ENCODE assay signal across 1 cellular context in the genomic region with DNA sequence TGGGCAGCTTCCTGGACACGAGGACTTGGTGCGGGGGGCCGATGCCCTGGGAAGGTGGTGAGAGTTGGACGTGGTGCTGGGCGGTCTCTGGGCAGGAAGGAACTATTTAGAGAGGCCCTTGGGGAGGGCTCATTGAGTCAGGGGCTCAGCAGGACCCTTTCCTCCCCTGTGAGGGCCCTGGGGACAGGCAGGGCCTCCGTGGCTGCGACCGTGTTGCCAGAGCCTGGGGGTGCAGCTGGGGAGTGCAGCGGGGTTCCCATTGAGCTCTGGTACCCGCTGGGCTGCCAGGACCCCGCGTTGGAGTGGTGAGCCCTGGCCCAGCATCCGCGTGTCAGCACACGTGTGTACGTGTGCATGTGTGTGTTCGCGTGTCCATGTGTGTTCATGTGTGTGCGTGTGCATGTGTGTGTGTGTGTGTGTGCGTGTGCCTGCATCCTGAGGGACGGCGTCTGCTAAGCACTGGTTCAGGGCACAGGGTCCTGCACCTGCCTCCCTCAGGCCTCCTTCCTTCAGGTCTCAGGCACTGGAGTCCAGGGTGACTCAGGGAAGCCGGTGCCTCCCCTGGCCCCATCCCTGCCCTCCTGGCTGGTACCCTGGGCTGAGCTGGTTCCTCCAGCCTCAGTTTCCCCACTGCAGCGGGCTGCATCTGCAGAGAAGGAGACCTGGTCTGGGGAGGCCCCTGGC.
TF ChIP-seq lines count a peak whose summit lies in the region.

No MANE protein-coding gene starts in this region.

TF ChIP-seq in HCT116, 20 proteins besides CTCF, POLR2A, EP300 and RAD21 (continued from another document):
- TF ChIP-seq, protein P1, sequence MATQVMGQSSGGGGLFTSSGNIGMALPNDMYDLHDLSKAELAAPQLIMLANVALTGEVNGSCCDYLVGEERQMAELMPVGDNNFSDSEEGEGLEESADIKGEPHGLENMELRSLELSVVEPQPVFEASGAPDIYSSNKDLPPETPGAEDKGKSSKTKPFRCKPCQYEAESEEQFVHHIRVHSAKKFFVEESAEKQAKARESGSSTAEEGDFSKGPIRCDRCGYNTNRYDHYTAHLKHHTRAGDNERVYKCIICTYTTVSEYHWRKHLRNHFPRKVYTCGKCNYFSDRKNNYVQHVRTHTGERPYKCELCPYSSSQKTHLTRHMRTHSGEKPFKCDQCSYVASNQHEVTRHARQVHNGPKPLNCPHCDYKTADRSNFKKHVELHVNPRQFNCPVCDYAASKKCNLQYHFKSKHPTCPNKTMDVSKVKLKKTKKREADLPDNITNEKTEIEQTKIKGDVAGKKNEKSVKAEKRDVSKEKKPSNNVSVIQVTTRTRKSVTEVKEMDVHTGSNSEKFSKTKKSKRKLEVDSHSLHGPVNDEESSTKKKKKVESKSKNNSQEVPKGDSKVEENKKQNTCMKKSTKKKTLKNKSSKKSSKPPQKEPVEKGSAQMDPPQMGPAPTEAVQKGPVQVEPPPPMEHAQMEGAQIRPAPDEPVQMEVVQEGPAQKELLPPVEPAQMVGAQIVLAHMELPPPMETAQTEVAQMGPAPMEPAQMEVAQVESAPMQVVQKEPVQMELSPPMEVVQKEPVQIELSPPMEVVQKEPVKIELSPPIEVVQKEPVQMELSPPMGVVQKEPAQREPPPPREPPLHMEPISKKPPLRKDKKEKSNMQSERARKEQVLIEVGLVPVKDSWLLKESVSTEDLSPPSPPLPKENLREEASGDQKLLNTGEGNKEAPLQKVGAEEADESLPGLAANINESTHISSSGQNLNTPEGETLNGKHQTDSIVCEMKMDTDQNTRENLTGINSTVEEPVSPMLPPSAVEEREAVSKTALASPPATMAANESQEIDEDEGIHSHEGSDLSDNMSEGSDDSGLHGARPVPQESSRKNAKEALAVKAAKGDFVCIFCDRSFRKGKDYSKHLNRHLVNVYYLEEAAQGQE (IDR thresholded peaks at IDR 0.05; ENCODE audit: low read depth), result no peak
- TF ChIP-seq SRF (IDR thresholded peaks at IDR 0.05; ENCODE audit: low read depth), result no peak
- TF ChIP-seq EZH2 (IDR thresholded peaks at IDR 0.05), result no peak
- no peak for TF ChIP-seq SIN3A (IDR thresholded peaks at IDR 0.05; ENCODE audit: low read depth)
- TF ChIP-seq ELF1 (IDR thresholded peaks at IDR 0.05; ENCODE audit: borderline replicate concordance, low read depth), result no peak
- TF ChIP-seq SP1 (IDR thresholded peaks at IDR 0.05; ENCODE audit: low read depth), result no peak
- TF ChIP-seq YY1 (IDR thresholded peaks at IDR 0.05; ENCODE audit: extremely low read depth, insufficient replicate concordance, low read depth, low read length), result no peak
- TF ChIP-seq, protein P2, sequence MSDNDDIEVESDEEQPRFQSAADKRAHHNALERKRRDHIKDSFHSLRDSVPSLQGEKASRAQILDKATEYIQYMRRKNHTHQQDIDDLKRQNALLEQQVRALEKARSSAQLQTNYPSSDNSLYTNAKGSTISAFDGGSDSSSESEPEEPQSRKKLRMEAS (IDR thresholded peaks at IDR 0.05), result no peak
- TF ChIP-seq, protein P3, sequence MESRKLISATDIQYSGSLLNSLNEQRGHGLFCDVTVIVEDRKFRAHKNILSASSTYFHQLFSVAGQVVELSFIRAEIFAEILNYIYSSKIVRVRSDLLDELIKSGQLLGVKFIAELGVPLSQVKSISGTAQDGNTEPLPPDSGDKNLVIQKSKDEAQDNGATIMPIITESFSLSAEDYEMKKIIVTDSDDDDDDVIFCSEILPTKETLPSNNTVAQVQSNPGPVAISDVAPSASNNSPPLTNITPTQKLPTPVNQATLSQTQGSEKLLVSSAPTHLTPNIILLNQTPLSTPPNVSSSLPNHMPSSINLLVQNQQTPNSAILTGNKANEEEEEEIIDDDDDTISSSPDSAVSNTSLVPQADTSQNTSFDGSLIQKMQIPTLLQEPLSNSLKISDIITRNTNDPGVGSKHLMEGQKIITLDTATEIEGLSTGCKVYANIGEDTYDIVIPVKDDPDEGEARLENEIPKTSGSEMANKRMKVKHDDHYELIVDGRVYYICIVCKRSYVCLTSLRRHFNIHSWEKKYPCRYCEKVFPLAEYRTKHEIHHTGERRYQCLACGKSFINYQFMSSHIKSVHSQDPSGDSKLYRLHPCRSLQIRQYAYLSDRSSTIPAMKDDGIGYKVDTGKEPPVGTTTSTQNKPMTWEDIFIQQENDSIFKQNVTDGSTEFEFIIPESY (IDR thresholded peaks at IDR 0.05; ENCODE audit: extremely low read depth, insufficient replicate concordance, low read length), result no peak
- no peak for TF ChIP-seq JUND (IDR thresholded peaks at IDR 0.05)
- TF ChIP-seq ZFX (IDR thresholded peaks at IDR 0.05), result no peak
- TF ChIP-seq CBX3 (IDR thresholded peaks at IDR 0.05; ENCODE audit: low read depth), result no peak
- no peak for TF ChIP-seq CEBPB (IDR thresholded peaks at IDR 0.05; ENCODE audit: low read depth)
- TF ChIP-seq, protein P4, sequence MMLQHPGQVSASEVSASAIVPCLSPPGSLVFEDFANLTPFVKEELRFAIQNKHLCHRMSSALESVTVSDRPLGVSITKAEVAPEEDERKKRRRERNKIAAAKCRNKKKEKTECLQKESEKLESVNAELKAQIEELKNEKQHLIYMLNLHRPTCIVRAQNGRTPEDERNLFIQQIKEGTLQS (IDR thresholded peaks at IDR 0.05), result no peak
TF ChIP-seq in HCT116: peak in this region for 0.
